In the genomic region with DNA sequence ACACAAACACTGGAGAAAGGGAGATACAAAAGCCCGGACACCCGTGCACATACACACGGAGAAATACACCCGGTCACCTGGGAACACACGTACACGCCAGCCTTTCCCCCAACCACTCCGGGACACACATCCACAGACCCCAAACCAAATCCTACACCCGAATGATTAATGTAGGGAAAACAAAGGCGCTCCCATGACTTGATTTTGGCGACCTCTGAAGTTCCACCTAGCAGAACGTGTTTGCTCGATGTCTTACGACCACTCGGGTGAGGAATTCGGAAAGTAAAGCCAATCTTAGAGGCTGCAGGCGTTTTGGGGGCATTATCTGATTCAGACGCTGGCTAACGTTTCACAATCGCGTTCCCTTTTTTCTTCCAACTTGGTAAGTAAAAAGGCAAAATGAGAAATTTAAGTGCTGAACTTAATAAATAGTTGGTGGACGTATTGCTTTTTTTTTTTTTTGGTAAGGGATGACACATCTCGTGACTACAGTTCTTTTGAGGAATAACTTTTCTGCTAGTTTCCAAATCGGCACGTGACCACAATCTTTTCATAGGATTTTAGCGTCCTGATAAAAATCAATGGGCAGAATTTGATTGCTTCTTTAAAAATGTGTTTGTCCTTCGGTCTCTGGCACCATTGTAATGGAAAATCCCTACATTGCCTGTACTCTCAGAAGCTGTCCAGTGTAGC, we compare ENCODE assay signal across 8 cellular contexts. TPM values are rescaled to one million over a fixed set of nuclear protein-coding genes. Genes with fewer than 3 reads are reported as not detected.
DNase-seq lines count a peak whose midpoint lies in the region; ATAC-seq, FAIRE-seq and TF ChIP-seq lines count a peak whose summit lies in the region.

No MANE protein-coding gene starts in this region.

- peak overlapping the region; percentile 72 for H3K4me2 ChIP-seq in endothelial cell of umbilical vein (ENCODE audit: insufficient read depth, low read length)

- no peak for TF ChIP-seq POLR2A in endothelial cell of umbilical vein (IDR thresholded peaks at IDR 0.05; ENCODE audit: low read depth, low read length)

- peak overlapping the region; percentile 9 to 77 (median 64) for H3K4me3 ChIP-seq in endothelial cell of umbilical vein (replicated peaks in 1 of 3; ENCODE audit: insufficient read depth in 1 of 3, low read depth in 1 of 3, low read length in 3 of 3)

- POLR2A ChIA-PET in endothelial cell of umbilical vein (lab: Charles Lee): no interaction called here

- H2AFZ ChIP-seq in endothelial cell of umbilical vein (ENCODE audit: low read depth, low read length): peak overlapping the region; percentile 19

- peak; percentile 18 for FAIRE-seq in endothelial cell of umbilical vein (lab: Jason Lieb, UNC)

- H3K79me2 ChIP-seq in endothelial cell of umbilical vein (ENCODE audit: control insufficient read depth, insufficient read depth, low read length): peaks cover 45% of the 10 kb centered on the region

- peak; percentile 2 for DNase-seq in stimulated activated CD4-positive, alpha-beta T cell treated with anti-CD3 and anti-CD28 coated beads, Interleukin-4, amount 100 ng/mL, for 1 hour
- no peak for DNase-seq in stimulated activated CD4-positive, alpha-beta T cell treated with anti-CD3 and anti-CD28 coated beads, Interleukin-2, amount 100 ng/mL, for 24 hours
- DNase-seq in RPMI7951 (ENCODE audit: low read depth) (peak; percentile 25), endothelial cell of umbilical vein (ENCODE audit: low read depth, low spot score) (peak; percentile 52), nephron progenitor cell (no peak), sciatic nerve (ENCODE audit: low spot score) (no peak)

- no peaks in the 10 kb centered on the region for H3K27me3 ChIP-seq in endothelial cell of umbilical vein (ENCODE audit: control insufficient read depth in 2 of 2, insufficient read depth in 2 of 2, low read length in 2 of 2)

- H3K36me3 Mint-ChIP-seq in nephron progenitor cell (ENCODE audit: low read depth): peaks cover 5% of the 10 kb centered on the region

- H3K9ac ChIP-seq in endothelial cell of umbilical vein (replicated peaks; ENCODE audit: extremely low read depth, insufficient read depth, low read length): peak overlapping the region; percentile 60

- intact Hi-C loops in endothelial cell of umbilical vein (cut with micrococcal nuclease): loop anchor here (1.0 to 2.0 kb wide), 2 partner anchors 36 to 45 kb away; a partner anchor contains a TSS
- intact Hi-C loops in sciatic nerve (cut with DNase I): no loop called here

- H3K9me3 ChIP-seq in endothelial cell of umbilical vein (replicated peaks; ENCODE audit: control insufficient read depth, insufficient read depth, low read length): no peaks in the 10 kb centered on the region

- no peak for ATAC-seq in HG02642 (IDR thresholded peaks at IDR 0.05; ENCODE audit: poor library complexity, unreplicated experiment)
- no peak for ATAC-seq in GM18858 (IDR thresholded peaks at IDR 0.05; ENCODE audit: unreplicated experiment)
- ATAC-seq in sciatic nerve: no peak

- peaks cover 40% of the 10 kb centered on the region for H3K4me1 Mint-ChIP-seq in nephron progenitor cell

- CTCF ChIA-PET in endothelial cell of umbilical vein (lab: Charles Lee): interaction anchor here (1.2 to 2.8 kb wide), 2 partner anchors 31 to 183 kb away, joined by 4 to 7 read pairs; no protein-coding TSS in a partner anchor

- TSS peak; percentile 43 for BruUV-seq in endothelial cell of umbilical vein (replicated peaks; lab: Mats Ljungman, UMichigan)

- H3K27ac Mint-ChIP-seq in nephron progenitor cell: peak overlapping the region; percentile 97

- peak overlapping the region; percentile 70 for H3K27ac ChIP-seq in endothelial cell of umbilical vein (ENCODE audit: insufficient read depth, low read depth, low read length)

- H3K4me1 ChIP-seq in endothelial cell of umbilical vein (ENCODE audit: control insufficient read depth, extremely low read depth, insufficient read depth, low read length): peaks cover 15% of the 10 kb centered on the region

- dilution Hi-C loops in endothelial cell of umbilical vein (cut with MboI; ENCODE audit: extremely low pct_ligation_motif_present, low sequenced_read_pairs): no loop called here

- H4K20me1 ChIP-seq in endothelial cell of umbilical vein (replicated peaks; ENCODE audit: control insufficient read depth, extremely low read depth, insufficient read depth, low read length): no peaks in the 10 kb centered on the region

- no peaks in the 10 kb centered on the region for H3K9me1 ChIP-seq in endothelial cell of umbilical vein (replicated peaks; ENCODE audit: control insufficient read depth, extremely low read depth, insufficient read depth, low read length)

- H3K4me3 Mint-ChIP-seq in nephron progenitor cell: peak overlapping the region; percentile 95

- peaks cover 28% of the 10 kb centered on the region for H3K9me3 Mint-ChIP-seq in nephron progenitor cell

- H3K36me3 ChIP-seq in endothelial cell of umbilical vein (ENCODE audit: control insufficient read depth in 2 of 2, extremely low read depth in 1 of 2, insufficient read depth in 2 of 2, low read length in 2 of 2): no peaks in the 10 kb centered on the region

- TF ChIP-seq CTCF in endothelial cell of umbilical vein (IDR thresholded peaks at IDR 0.05; ENCODE audit: extremely low read depth in 1 of 2, insufficient read depth in 1 of 2, low read depth in 1 of 2, low read length in 2 of 2): no peak
- no peak for TF ChIP-seq CTCF in nephron progenitor cell (IDR thresholded peaks at IDR 0.05)

- H3K27me3 Mint-ChIP-seq in nephron progenitor cell (ENCODE audit: low read depth, poor library complexity): no peaks in the 10 kb centered on the region

TF ChIP-seq in endothelial cell of umbilical vein, 7 proteins besides CTCF, POLR2A, EP300 and RAD21:
- TF ChIP-seq, protein P1, sequence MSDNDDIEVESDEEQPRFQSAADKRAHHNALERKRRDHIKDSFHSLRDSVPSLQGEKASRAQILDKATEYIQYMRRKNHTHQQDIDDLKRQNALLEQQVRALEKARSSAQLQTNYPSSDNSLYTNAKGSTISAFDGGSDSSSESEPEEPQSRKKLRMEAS (IDR thresholded peaks at IDR 0.05; ENCODE audit: insufficient read depth, insufficient read length): no peak
- TF ChIP-seq FOS (IDR thresholded peaks at IDR 0.05; ENCODE audit: borderline replicate concordance, insufficient read depth, low read length) (no peak), GATA2 (IDR thresholded peaks at IDR 0.05; ENCODE audit: insufficient read depth, insufficient read length, low read depth, low read length) (no peak), JUN (IDR thresholded peaks at IDR 0.05; ENCODE audit: borderline replicate concordance, insufficient read depth, insufficient read length, low read depth) (no peak), POLR2AphosphoS5 (IDR thresholded peaks at IDR 0.05; ENCODE audit: insufficient read depth, low read depth, low read length) (no peak), MYC (IDR thresholded peaks at IDR 0.05; ENCODE audit: low read depth, low read length) (no peak)

RNA-seq across cellular contexts. Expression of a gene that starts 0.7 kb away (rescaled TPM):
- 30.9 and 33.4 TPM in 2 replicates for total RNA-seq in RPMI7951 (2014; rRNA removed; shearing (Covaris generic))
- total RNA-seq in endothelial cell of umbilical vein (17.2 and 19.2 TPM in 2 replicates), sciatic nerve (27.2 TPM)
- 8.7 and 11.5 TPM in 2 replicates for polyA plus RNA-seq in endothelial cell of umbilical vein
- 10.0 and 10.3 TPM in 2 replicates for polyA plus RNA-seq in endothelial cell of umbilical vein (2011; cell fraction: cytosol; rRNA removed)
- polyA plus RNA-seq in endothelial cell of umbilical vein (2011; cell fraction: nucleus; rRNA removed): 4.9 and 9.2 TPM in 2 replicates
- 17.4 and 20.5 TPM in 2 replicates for polyA plus RNA-seq in endothelial cell of umbilical vein (2012)
- 6.9 and 8.3 TPM in 2 replicates for polyA minus RNA-seq in endothelial cell of umbilical vein
- polyA minus RNA-seq in endothelial cell of umbilical vein (2011; cell fraction: cytosol; rRNA and poly(A)+ RNA removed): 18.2 TPM
- 4.2 and 5.9 TPM in 2 replicates for polyA minus RNA-seq in endothelial cell of umbilical vein (2011; cell fraction: nucleus; rRNA and poly(A)+ RNA removed)

RNA-seq across cellular contexts. Expression of a gene that starts 36.7 kb away (rescaled TPM):
- 0.88 and 1.7 TPM in 2 replicates for total RNA-seq in RPMI7951 (2014; rRNA removed; shearing (Covaris generic))
- total RNA-seq in endothelial cell of umbilical vein: 0.75 and 1.8 TPM in 2 replicates
- 0.32 and 0.38 TPM in 2 replicates for polyA plus RNA-seq in endothelial cell of umbilical vein
- polyA plus RNA-seq in endothelial cell of umbilical vein (2011; cell fraction: cytosol; rRNA removed): 0.56 and 0.75 TPM in 2 replicates
- 1.3 TPM in 2 replicates for polyA plus RNA-seq in endothelial cell of umbilical vein (2011; cell fraction: nucleus; rRNA removed)
- polyA plus RNA-seq in endothelial cell of umbilical vein (2012): 0.56 and 0.80 TPM in 2 replicates
- polyA minus RNA-seq in endothelial cell of umbilical vein: 0.93 and 1.5 TPM in 2 replicates
- 1.7 TPM for polyA minus RNA-seq in endothelial cell of umbilical vein (2011; cell fraction: cytosol; rRNA and poly(A)+ RNA removed)
- polyA minus RNA-seq in endothelial cell of umbilical vein (2011; cell fraction: nucleus; rRNA and poly(A)+ RNA removed): 0.53 and 1.4 TPM in 2 replicates
- total RNA-seq in sciatic nerve: 10.9 TPM

RNA-seq across cellular contexts. Expression of a gene that starts 44.8 kb away (rescaled TPM):
- total RNA-seq in RPMI7951 (2014; rRNA removed; shearing (Covaris generic)): 20.4 and 21.6 TPM in 2 replicates
- total RNA-seq in endothelial cell of umbilical vein (13.0 and 14.1 TPM in 2 replicates), sciatic nerve (15.7 TPM)
- polyA plus RNA-seq in endothelial cell of umbilical vein: 5.8 and 6.6 TPM in 2 replicates
- polyA plus RNA-seq in endothelial cell of umbilical vein (2011; cell fraction: cytosol; rRNA removed): 4.6 and 5.4 TPM in 2 replicates
- 8.5 and 11.6 TPM in 2 replicates for polyA plus RNA-seq in endothelial cell of umbilical vein (2011; cell fraction: nucleus; rRNA removed)
- polyA plus RNA-seq in endothelial cell of umbilical vein (2012): 10.0 and 10.1 TPM in 2 replicates
- 7.2 and 12.2 TPM in 2 replicates for polyA minus RNA-seq in endothelial cell of umbilical vein
- 11.9 TPM for polyA minus RNA-seq in endothelial cell of umbilical vein (2011; cell fraction: cytosol; rRNA and poly(A)+ RNA removed)
- polyA minus RNA-seq in endothelial cell of umbilical vein (2011; cell fraction: nucleus; rRNA and poly(A)+ RNA removed): 8.2 and 12.5 TPM in 2 replicates

RNA-seq across cellular contexts. Expression of a gene that starts 44.9 kb away (rescaled TPM):
- total RNA-seq in RPMI7951 (2014; rRNA removed; shearing (Covaris generic)): 8.3 and 9.7 TPM in 2 replicates
- total RNA-seq in endothelial cell of umbilical vein (12.0 and 14.4 TPM in 2 replicates), sciatic nerve (46.6 TPM)
- polyA plus RNA-seq in endothelial cell of umbilical vein: 3.2 and 4.7 TPM in 2 replicates
- 4.2 and 4.4 TPM in 2 replicates for polyA plus RNA-seq in endothelial cell of umbilical vein (2011; cell fraction: cytosol; rRNA removed)
- 34.1 and 36.4 TPM in 2 replicates for polyA plus RNA-seq in endothelial cell of umbilical vein (2011; cell fraction: nucleus; rRNA removed)
- polyA plus RNA-seq in endothelial cell of umbilical vein (2012): 9.7 and 9.8 TPM in 2 replicates
- polyA minus RNA-seq in endothelial cell of umbilical vein: 5.0 and 5.9 TPM in 2 replicates
- 12.8 TPM for polyA minus RNA-seq in endothelial cell of umbilical vein (2011; cell fraction: cytosol; rRNA and poly(A)+ RNA removed)
- 14.5 and 15.2 TPM in 2 replicates for polyA minus RNA-seq in endothelial cell of umbilical vein (2011; cell fraction: nucleus; rRNA and poly(A)+ RNA removed)

Comparison
In these comparisons a context has a peak if more than half of its experiments do, and no peak if none do; other contexts are left out.
1. DNase-seq: peak in stimulated activated CD4-positive, alpha-beta T cell treated with anti-CD3 and anti-CD28 coated beads, Interleukin-4, amount 100 ng/mL, for 1 hour (single experiment), RPMI7951 (single experiment) and endothelial cell of umbilical vein (single experiment); none in stimulated activated CD4-positive, alpha-beta T cell treated with anti-CD3 and anti-CD28 coated beads, Interleukin-2, amount 100 ng/mL, for 24 hours (0 of 2), nephron progenitor cell (single experiment) and sciatic nerve (single experiment).